In genomic region chr6:114874384-114874783, GRCh38 we compare ENCODE assay signal across 35 cellular contexts.
"Had no signal": no experiment of that assay in that cellular context is flagged by ENCODE, and none has a peak within 500 bp of the region (broad histone marks: within the 10 kb centered on the region; RNA-seq: fewer than 3 reads in every experiment).

No MANE protein-coding gene starts in this region.

- H3K9me3 ChIP-seq: MG63 had no signal

- H3K27me3 ChIP-seq: MG63 had no signal

- H3K4me3 ChIP-seq: MG63 had no signal

- DNase-seq: Karpas-422, Kasumi-1, MG63, MM.1S, MV-4-11, NCI-H1048, NCI-H1092, NCI-H1092 treated with DMSO at 0.1 percent for 48 hours, NCI-H1105, NCI-H1105 treated with DMSO at 0.1 percent for 48 hours, NCI-H1417, NCI-H1417 treated with DMSO at 0.1 percent for 48 hours, NCI-H1436, NCI-H1436 treated with DMSO at 0.1 percent for 48 hours, NCI-H146, NCI-H1694, NCI-H1694 treated with DMSO at 0.1 percent for 48 hours, NCI-H187, NCI-H187 treated with DMSO at 0.1 percent for 48 hours, NCI-H1930, NCI-H2029, NCI-H2029 treated with DMSO at 0.1 percent for 48 hours, NCI-H2081, NCI-H2081 treated with DMSO at 0.1 percent for 48 hours, NCI-H2107, NCI-H2171, NCI-H2171 treated with DMSO at 0.1 percent for 48 hours, NCI-H2227 treated with DMSO at 0.1 percent for 48 hours, NCI-H226, NCI-H345, NCI-H446, NCI-H446 treated with DMSO at 0.1 percent for 48 hours, NCI-H510A, NCI-H510A treated with DMSO at 0.1 percent for 48 hours, NCI-H524 had no signal

- H3K36me3 ChIP-seq: MG63 had no signal
